21 cellular contexts compared by ENCODE assay signal in genomic region chr6:37916675-37917074, GRCh38.
A peak's percentile ranks its signal among the peaks of the same experiment; 100 is the strongest.
DNase-seq lines count a peak whose midpoint lies in the region; ATAC-seq and TF ChIP-seq lines count a peak whose summit lies in the region.
"Had no signal": no experiment of that assay in that cellular context is flagged by ENCODE, and none has a peak within 500 bp of the region (broad histone marks: within the 10 kb centered on the region; RNA-seq: fewer than 3 reads in every experiment).

No MANE protein-coding gene starts in this region.

- DNase-seq in HFFc6 (no peak), RWPE2 (ENCODE audit: low spot score) (no peak), smooth muscle cell (lab: John Stamatoyannopoulos, UW; ENCODE audit: unreplicated experiment) (no peak), RKO (ENCODE audit: low spot score) (no peak), D341Med (ENCODE audit: low spot score) (no peak)
- DNase-seq: ACHN; C1 segment of cervical spinal cord; CD8-positive, alpha-beta memory T cell; Kasumi-1; MM.1S; NCI-H1092; NCI-H146; NCI-H2081; NCI-H2171 treated with DMSO at 0.1 percent for 48 hours; NK-92 treated with Interleukin-12 subunit alpha and Interleukin-12 subunit beta, amount 100 ng/mL, for 24 hours; SHP77 treated with DMSO at 0.1 percent for 48 hours; SK-N-SH had no signal

- peak overlapping the region; percentile 17; the same call in 1 of the 2 replicates for H3K27ac Mint-ChIP-seq in HFFc6
- H3K27ac Mint-ChIP-seq: CD8-positive, alpha-beta memory T cell; IgD-negative memory B cell had no signal

- no peaks in the 10 kb centered on the region for H3K36me3 Mint-ChIP-seq in HFFc6 (ENCODE audit: low read depth)

- H3K4me3 ChIP-seq in RWPE2 (ENCODE audit: severe bottlenecking) (no peak overlapping the region), smooth muscle cell (no peak overlapping the region)

- H3K27ac ChIP-seq in RWPE2 (ENCODE audit: poor library complexity, severe bottlenecking) (no peak overlapping the region), smooth muscle cell (ENCODE audit: low read depth) (peak overlapping the region; percentile 62)
- H3K27ac ChIP-seq: HL-60 had no signal

- H3K27me3 Mint-ChIP-seq in HFFc6 (ENCODE audit: insufficient read depth): no peaks in the 10 kb centered on the region; the same call in 1 of the 2 replicates
- H3K27me3 Mint-ChIP-seq: CD8-positive, alpha-beta memory T cell; IgD-negative memory B cell had no signal

- H3K36me3 ChIP-seq in RWPE2 (ENCODE audit: low read depth) (no peaks in the 10 kb centered on the region; the same call in 1 of the 2 replicates), smooth muscle cell (ENCODE audit: low read depth) (no peaks in the 10 kb centered on the region)

- peaks cover 24% of the 10 kb centered on the region for H3K4me1 ChIP-seq in RWPE2 (ENCODE audit: insufficient read depth, poor library complexity, severe bottlenecking)
- H3K4me1 ChIP-seq in smooth muscle cell (ENCODE audit: low read depth): peaks cover 5% of the 10 kb centered on the region

- no peaks in the 10 kb centered on the region for H3K27me3 ChIP-seq in RWPE2 (ENCODE audit: insufficient read depth, poor library complexity, severe bottlenecking)
- H3K27me3 ChIP-seq in smooth muscle cell (ENCODE audit: low read depth): no peaks in the 10 kb centered on the region

- H3K79me2 ChIP-seq in smooth muscle cell (ENCODE audit: low read depth): peaks cover 100% of the 10 kb centered on the region

- WGBS in smooth muscle cell (ENCODE audit: low lambda C conversion rate): 95% methylated on average over 2 of the region's 2 CpGs

- no peaks in the 10 kb centered on the region for H3K9me3 Mint-ChIP-seq in HFFc6
- H3K9me3 Mint-ChIP-seq: CD8-positive, alpha-beta memory T cell; IgD-negative memory B cell had no signal

- ATAC-seq in RWPE2 (ENCODE audit: low read depth) (peak; percentile 79), esophagus mucosa (peak; percentile 60), GM18907 (IDR thresholded peaks at IDR 0.05; ENCODE audit: unreplicated experiment) (no peak)

- H3F3A ChIP-seq in smooth muscle cell (ENCODE audit: low read depth): no peaks in the 10 kb centered on the region

- no peak overlapping the region for H3K9ac ChIP-seq in smooth muscle cell (ENCODE audit: low read depth)
- H3K9ac ChIP-seq: SK-N-SH had no signal

- H3K4me1 Mint-ChIP-seq in HFFc6 (ENCODE audit: low read depth): peaks cover 75% of the 10 kb centered on the region

- H4K20me1 ChIP-seq in smooth muscle cell (ENCODE audit: low read depth): peaks cover 99% of the 10 kb centered on the region

- no peak overlapping the region for H3K4me3 Mint-ChIP-seq in HFFc6
- H3K4me3 Mint-ChIP-seq: IgD-negative memory B cell had no signal

- TF ChIP-seq CTCF in HFFc6 (IDR thresholded peaks at IDR 0.05) (no peak), RWPE2 (IDR thresholded peaks at IDR 0.05; ENCODE audit: poor library complexity, severe bottlenecking) (no peak), smooth muscle cell (IDR thresholded peaks at IDR 0.05; ENCODE audit: borderline replicate concordance, insufficient read depth, poor library complexity, severe bottlenecking) (no peak)

- H3K9me3 ChIP-seq in RWPE2 (ENCODE audit: severe bottlenecking) (no peaks in the 10 kb centered on the region), smooth muscle cell (replicated peaks; ENCODE audit: low read depth) (no peaks in the 10 kb centered on the region)
- H3K9me3 ChIP-seq: SK-N-SH had no signal

- H2AFZ ChIP-seq in smooth muscle cell (ENCODE audit: low read depth): no peak overlapping the region

- H3K4me2 ChIP-seq in smooth muscle cell: no peak overlapping the region
- H3K4me2 ChIP-seq: SK-N-SH had no signal
